In genomic region chr9:137499416-137499815, GRCh38 we compare ENCODE assay signal across 27 cellular contexts. TPM values are rescaled to one million over a fixed set of nuclear protein-coding genes. Genes with fewer than 3 reads are reported as not detected.
A peak's percentile ranks its signal among the peaks of the same experiment; 100 is the strongest.
DNase-seq lines count a peak whose midpoint lies in the region; ATAC-seq, FAIRE-seq and TF ChIP-seq lines count a peak whose summit lies in the region.
"Had no signal": no experiment of that assay in that cellular context is flagged by ENCODE, and none has a peak within 500 bp of the region (broad histone marks: within the 10 kb centered on the region; RNA-seq: fewer than 3 reads in every experiment).

No MANE protein-coding gene starts in this region.

- H3K9ac ChIP-seq in H1 (replicated peaks in 1 of 4; ENCODE audit: extremely low read depth in 1 of 4, low read depth in 3 of 4, low read length in 3 of 4) (0 out of 7 replicates have a peak overlapping the region, but pooled peaks of 1 of the 4 experiments have one; percentile 6), kidney (ENCODE audit: low read length in 2 of 2) (no peak overlapping the region), neuronal stem cell (ENCODE audit: low read depth, low read length, poor library complexity) (peak overlapping the region; percentile 73), mesendoderm (ENCODE audit: low read length) (no peak overlapping the region)
- H3K9ac ChIP-seq: BLaER1 had no signal

- no peak overlapping the region for H3K56ac ChIP-seq in H1 (replicated peaks; ENCODE audit: insufficient read length, low read depth, low read length)
- no peak overlapping the region for H3K56ac ChIP-seq in mesendoderm (ENCODE audit: low read length)

- H2BK12ac ChIP-seq in H1 (ENCODE audit: low read depth, low read length), result no peak overlapping the region
- no peak overlapping the region for H2BK12ac ChIP-seq in neuronal stem cell (ENCODE audit: low read length)

- H2BK120ac ChIP-seq in H1 (replicated peaks; ENCODE audit: low read depth, low read length) (no peak overlapping the region), neuronal stem cell (ENCODE audit: low read depth, low read length) (no peak overlapping the region), mesendoderm (ENCODE audit: low read depth, low read length) (no peak overlapping the region)

- peaks cover 0 to 5% of the 10 kb centered on the region in 2 experiments for H4K20me1 ChIP-seq in H1 (replicated peaks in 1 of 2; ENCODE audit: control insufficient read depth in 1 of 2, insufficient read depth in 2 of 2, low read length in 2 of 2)
- H4K20me1 ChIP-seq: BLaER1 had no signal

- H2AFZ ChIP-seq in H1 (ENCODE audit: low read length) (no peak overlapping the region), neuronal stem cell (ENCODE audit: low read length) (no peak overlapping the region)

- H3K9me3 Mint-ChIP-seq in natural killer cell treated with Interleukin-12 subunit alpha and Interleukin-12 subunit beta and Interleukin-15 and Interleukin-18, amount 100 ng/mL, for 72 hours, result no peaks in the 10 kb centered on the region
- H3K9me3 Mint-ChIP-seq: CD4-positive, alpha-beta T cell; CD8-positive, alpha-beta T cell had no signal

- H4K5ac ChIP-seq in H1 (ENCODE audit: insufficient read length, low read depth, low read length), result no peak overlapping the region
- no peak overlapping the region for H4K5ac ChIP-seq in mesendoderm (ENCODE audit: low read length)

- no peak for TF ChIP-seq POLR2A in H1 (IDR thresholded peaks at IDR 0.05; ENCODE audit: control extremely low read depth in 1 of 2, low read depth in 2 of 2, low read length in 2 of 2)

- H3K4me2 ChIP-seq in H1 (ENCODE audit: insufficient read depth in 1 of 2, low read depth in 2 of 2, low read length in 2 of 2) (no peak overlapping the region), neuronal stem cell (ENCODE audit: insufficient read depth, low read length, poor library complexity, severe bottlenecking) (no peak overlapping the region), mesendoderm (ENCODE audit: low read length) (no peak overlapping the region)
- H3K4me2 ChIP-seq: BLaER1 had no signal

- intact Hi-C loops in kidney (cut with DNase I), result no loop called here

- 91% methylated on average over 12 of the region's 16 CpGs; no CpG with 5 or more reads in 1 of the 2 experiments for WGBS in H1 (ENCODE audit: extremely low coverage in 1 of 2, insufficient coverage in 1 of 2, insufficient read length in 1 of 2, insufficient replicate concordance in 2 of 2, low coverage in 1 of 2, low lambda C conversion rate in 2 of 2, missing lambda C conversion rate in 1 of 2), 2 experiments
- WGBS in neuronal stem cell (ENCODE audit: extremely low coverage in 2 of 2, insufficient read length in 2 of 2, insufficient replicate concordance in 1 of 2), 2 donors, result no CpG with 5 or more reads among the region's 16 CpGs
- WGBS in mesendoderm (ENCODE audit: extremely low coverage, insufficient coverage, low lambda C conversion rate), result no CpG with 5 or more reads among the region's 16 CpGs

- no peak for TF ChIP-seq RAD21 in H1 (IDR thresholded peaks at IDR 0.05 in 1 of 2, conservative IDR thresholded peaks at IDR 0.05 in 1 of 2; ENCODE audit: low read depth in 2 of 2, low read length in 2 of 2)

- H3K23ac ChIP-seq in H1 (ENCODE audit: insufficient read length) (no peak overlapping the region), neuronal stem cell (ENCODE audit: low read depth, low read length, poor library complexity) (no peak overlapping the region), mesendoderm (ENCODE audit: low read length) (no peak overlapping the region)

- CTCF ChIA-PET in H1 (lab: Charles Lee; ENCODE audit: partially characterized antibody), result interaction anchor here (1.0 to 1.6 kb wide), 3 partner anchors 10 to 55 kb away, joined by 3 to 8 read pairs (median 6); no protein-coding TSS in a partner anchor

- TF ChIP-seq EP300 in H1 (IDR thresholded peaks at IDR 0.05; ENCODE audit: borderline replicate concordance in 1 of 2, low read depth in 2 of 2, low read length in 2 of 2), result no peak

- H3K23me2 ChIP-seq in H1 (ENCODE audit: low read depth, low read length), result no peaks in the 10 kb centered on the region; the same call in 1 of the 2 replicates

- no peaks in the 10 kb centered on the region for H3K36me3 Mint-ChIP-seq in natural killer cell treated with Interleukin-12 subunit alpha and Interleukin-12 subunit beta and Interleukin-15 and Interleukin-18, amount 100 ng/mL, for 72 hours
- H3K36me3 Mint-ChIP-seq: CD14-positive monocyte; CD8-positive, alpha-beta T cell had no signal

- H3K4me1 ChIP-seq in SJCRH30, result peaks cover 11% of the 10 kb centered on the region; the same call in 1 of the 2 replicates
- no peaks in the 10 kb centered on the region for H3K4me1 ChIP-seq in H1 (replicated peaks in 1 of 4; ENCODE audit: control insufficient read depth in 3 of 4, insufficient read depth in 4 of 4, low read length in 3 of 4)
- no peaks in the 10 kb centered on the region for H3K4me1 ChIP-seq in kidney (ENCODE audit: control insufficient read depth in 1 of 2, insufficient read depth in 1 of 2, low read depth in 1 of 2, low read length in 2 of 2)
- H3K4me1 ChIP-seq in neuronal stem cell (ENCODE audit: control insufficient read depth in 2 of 2, insufficient read depth in 1 of 2, low read depth in 1 of 2, low read length in 2 of 2), result no peaks in the 10 kb centered on the region
- H3K4me1 ChIP-seq in mesendoderm (ENCODE audit: control insufficient read depth, low read depth, low read length), result no peaks in the 10 kb centered on the region
- H3K4me1 ChIP-seq: BE2C, Caco-2 had no signal

- no peak for FAIRE-seq in H1 (lab: Jason Lieb, UNC)
- FAIRE-seq in kidney (lab: Jason Lieb, UNC), result no peak
- FAIRE-seq: A204.1, D721Med, G401.6, GM12891, GM19239 had no signal

- peaks cover 3 to 5% of the 10 kb centered on the region in 2 donors for H3K4me1 Mint-ChIP-seq in natural killer cell treated with Interleukin-12 subunit alpha and Interleukin-12 subunit beta and Interleukin-15 and Interleukin-18, amount 100 ng/mL, for 72 hours (ENCODE audit: low read depth in 2 of 2)

- ATAC-seq in natural killer cell treated with Interleukin-12 subunit alpha and Interleukin-12 subunit beta and Interleukin-15 and Interleukin-18, amount 100 ng/mL, for 72 hours, result no peak
- ATAC-seq: CD8-positive, alpha-beta T cell had no signal

- no peak for TF ChIP-seq CTCF in H1 (IDR thresholded peaks at IDR 0.05; ENCODE audit: control extremely low read depth in 1 of 3, insufficient read depth in 1 of 3, low read depth in 1 of 3, low read length in 3 of 3)
- TF ChIP-seq CTCF in kidney (IDR thresholded peaks at IDR 0.05; ENCODE audit: borderline replicate concordance, extremely low read depth, insufficient read depth), result no peak

- H3K27ac Mint-ChIP-seq in natural killer cell treated with Interleukin-12 subunit alpha and Interleukin-12 subunit beta and Interleukin-15 and Interleukin-18, amount 100 ng/mL, for 72 hours, result no peak overlapping the region
- H3K27ac Mint-ChIP-seq: CD14-positive monocyte; CD4-positive, alpha-beta T cell; CD8-positive, alpha-beta T cell had no signal

- H3K14ac ChIP-seq in H1 (ENCODE audit: insufficient read length), result no peak overlapping the region
- H3K14ac ChIP-seq in neuronal stem cell (ENCODE audit: low read length), result no peak overlapping the region

- H4K91ac ChIP-seq in H1 (replicated peaks; ENCODE audit: insufficient read length, low read length) (no peak overlapping the region), neuronal stem cell (ENCODE audit: low read depth, low read length, poor library complexity) (no peak overlapping the region)

- H3K27ac ChIP-seq in SJCRH30 (peak overlapping the region; percentile 43), H1 (ENCODE audit: low read depth, low read length) (no peak overlapping the region), kidney (ENCODE audit: low read depth in 2 of 2, low read length in 2 of 2) (no peak overlapping the region), neuronal stem cell (replicated peaks; ENCODE audit: low read length) (no peak overlapping the region), mesendoderm (ENCODE audit: low read depth, low read length) (no peak overlapping the region)
- H3K27ac ChIP-seq: BLaER1 had no signal

- H2BK5ac ChIP-seq in H1 (ENCODE audit: low read depth, low read length) (no peak overlapping the region), neuronal stem cell (ENCODE audit: low read length) (no peak overlapping the region), mesendoderm (ENCODE audit: low read length) (no peak overlapping the region)

- POLR2A ChIA-PET in H1 (lab: Charles Lee; ENCODE audit: partially characterized antibody), result no interaction called here

- no peak overlapping the region for H2AK5ac ChIP-seq in H1 (ENCODE audit: low read depth, low read length)
- no peak overlapping the region for H2AK5ac ChIP-seq in neuronal stem cell (ENCODE audit: low read depth, low read length)
- no peak overlapping the region for H2AK5ac ChIP-seq in mesendoderm (ENCODE audit: low read length)

- peak overlapping the region; percentile 57; the same call in 1 of the 2 replicates for H4K8ac ChIP-seq in H1 (ENCODE audit: extremely low read depth, insufficient read depth, low read length)
- no peak overlapping the region for H4K8ac ChIP-seq in neuronal stem cell (ENCODE audit: low read depth, low read length)
- H4K8ac ChIP-seq in mesendoderm (ENCODE audit: low read depth, low read length), result no peak overlapping the region

- H3K79me1 ChIP-seq in H1 (ENCODE audit: low read depth, low read length) (no peaks in the 10 kb centered on the region), neuronal stem cell (ENCODE audit: low read depth, low read length) (no peaks in the 10 kb centered on the region), mesendoderm (ENCODE audit: low read length) (no peaks in the 10 kb centered on the region)

- H2BK20ac ChIP-seq in H1 (ENCODE audit: low read length), result no peak overlapping the region

- no peak for DNase-seq in SJCRH30
- DNase-seq in H1 (ENCODE audit: low read depth in 1 of 2, low spot score in 2 of 2), result no peak
- DNase-seq in kidney, result peak; percentile 60
- DNase-seq in neuronal stem cell (ENCODE audit: low spot score), result no peak
- DNase-seq in mesendoderm, result no peak
- DNase-seq in NCI-H1105 treated with DMSO at 0.1 percent for 48 hours (lab: John Stamatoyannopoulos, UW), result no peak
- no peak for DNase-seq in CD1c-positive myeloid dendritic cell (ENCODE audit: extremely low spot score)
- DNase-seq in natural killer cell treated with Interleukin-12 subunit alpha and Interleukin-12 subunit beta and Interleukin-15 and Interleukin-18, amount 100 ng/mL, for 72 hours (ENCODE audit: low spot score), result no peak
- DNase-seq: 8988T; ACHN; BE2C; C1 segment of cervical spinal cord; Caco-2; Calu3; CD4-positive, alpha-beta T cell; CD8-positive, alpha-beta T cell; DMS79 treated with DMSO at 0.1 percent for 48 hours; GF-D8 had no signal

- H3K18ac ChIP-seq in H1 (ENCODE audit: extremely low read depth, low read length) (no peak overlapping the region), neuronal stem cell (ENCODE audit: low read length) (peak overlapping the region; percentile 44), mesendoderm (ENCODE audit: low read length) (no peak overlapping the region)

- H3K27me3 ChIP-seq in SJCRH30, result no peaks in the 10 kb centered on the region
- no peaks in the 10 kb centered on the region; a peak in 1 of 7 replicates for H3K27me3 ChIP-seq in H1 (replicated peaks in 1 of 4; ENCODE audit: control insufficient read depth in 3 of 4, extremely low read depth in 1 of 4, insufficient read depth in 3 of 4, low read length in 3 of 4)
- no peaks in the 10 kb centered on the region for H3K27me3 ChIP-seq in neuronal stem cell (ENCODE audit: control insufficient read depth in 3 of 3, insufficient read depth in 3 of 3, low read depth in 1 of 3, low read length in 3 of 3)
- no peaks in the 10 kb centered on the region for H3K27me3 ChIP-seq in mesendoderm (ENCODE audit: insufficient read depth, low read length, poor library complexity)
- H3K27me3 ChIP-seq: BE2C, BLaER1 had no signal

- H2BK15ac ChIP-seq in H1 (ENCODE audit: low read length), result no peak overlapping the region
- H2BK15ac ChIP-seq in neuronal stem cell (ENCODE audit: low read length), result no peak overlapping the region
- no peak overlapping the region for H2BK15ac ChIP-seq in mesendoderm (replicated peaks; ENCODE audit: low read depth)

- H3K36me3 ChIP-seq in SJCRH30 (no peaks in the 10 kb centered on the region), H1 (ENCODE audit: control insufficient read depth in 2 of 4, insufficient read depth in 4 of 4, low read length in 3 of 4) (no peaks in the 10 kb centered on the region), kidney (ENCODE audit: control insufficient read depth in 1 of 2, insufficient read depth in 2 of 2, low read length in 2 of 2) (no peaks in the 10 kb centered on the region), neuronal stem cell (replicated peaks in 1 of 2; ENCODE audit: control insufficient read depth in 2 of 2, insufficient read depth in 2 of 2, low read length in 2 of 2) (no peaks in the 10 kb centered on the region), mesendoderm (ENCODE audit: control insufficient read depth, insufficient read depth, low read length) (no peaks in the 10 kb centered on the region)
- H3K36me3 ChIP-seq: BE2C had no signal

- H3K79me2 ChIP-seq in H1 (ENCODE audit: control insufficient read depth in 1 of 2, insufficient read depth in 2 of 2, low read length in 2 of 2), result no peaks in the 10 kb centered on the region
- no peaks in the 10 kb centered on the region for H3K79me2 ChIP-seq in mesendoderm (ENCODE audit: control insufficient read depth, insufficient read depth, low read length)

- H3K27me3 Mint-ChIP-seq in natural killer cell treated with Interleukin-12 subunit alpha and Interleukin-12 subunit beta and Interleukin-15 and Interleukin-18, amount 100 ng/mL, for 72 hours, result no peaks in the 10 kb centered on the region
- H3K27me3 Mint-ChIP-seq: CD4-positive, alpha-beta T cell had no signal

- H3K4me3 Mint-ChIP-seq in natural killer cell treated with Interleukin-12 subunit alpha and Interleukin-12 subunit beta and Interleukin-15 and Interleukin-18, amount 100 ng/mL, for 72 hours, result no peak overlapping the region
- H3K4me3 Mint-ChIP-seq: CD14-positive monocyte; CD4-positive, alpha-beta T cell; CD8-positive, alpha-beta T cell had no signal

- H3K4ac ChIP-seq in H1 (replicated peaks; ENCODE audit: insufficient read length, low read depth, low read length) (no peak overlapping the region), neuronal stem cell (ENCODE audit: low read length) (no peak overlapping the region), mesendoderm (ENCODE audit: low read depth, low read length) (no peak overlapping the region)

- H3K9me3 ChIP-seq in SJCRH30 (replicated peaks) (no peaks in the 10 kb centered on the region), H1 (ENCODE audit: insufficient read depth in 2 of 2, low read depth in 1 of 2, low read length in 1 of 2) (peaks cover 0 to 24% of the 10 kb centered on the region in 2 experiments; a peak in 1 of 4 replicates), kidney (ENCODE audit: control insufficient read depth in 1 of 2, low read length in 2 of 2) (no peaks in the 10 kb centered on the region), neuronal stem cell (replicated peaks in 1 of 2; ENCODE audit: control insufficient read depth in 2 of 2, insufficient read depth in 1 of 2, low read depth in 1 of 2, low read length in 2 of 2) (peaks cover 0 to 9% of the 10 kb centered on the region in 2 donors)
- H3K9me3 ChIP-seq: BE2C had no signal

- H3K4me3 ChIP-seq in SJCRH30, result peak overlapping the region; percentile 32
- no peak overlapping the region for H3K4me3 ChIP-seq in H1 (ENCODE audit: extremely low read depth in 1 of 4, insufficient read depth in 2 of 4, low read depth in 3 of 4, low read length in 4 of 4)
- no peak overlapping the region for H3K4me3 ChIP-seq in kidney (ENCODE audit: low read length in 2 of 2)
- H3K4me3 ChIP-seq in neuronal stem cell (ENCODE audit: low read length in 2 of 2), result no peak overlapping the region
- no peak overlapping the region for H3K4me3 ChIP-seq in mesendoderm (ENCODE audit: low read length)
- H3K4me3 ChIP-seq: BLaER1 had no signal

RNA-seq across cellular contexts. Expression of gene NSMF, which starts 40.3 kb away (rescaled TPM):
- total RNA-seq in SJCRH30 (2014; rRNA removed; shearing (Covaris generic)), result 35.4 and 40.3 TPM in 2 replicates
- total RNA-seq in H1 (2021; fragmentation: NEBNext Ultra II Directional; extraction: Animal tissue kit (Norgen Biotek cat#: 25700)), result 55.5 and 56.7 TPM in 2 replicates
- polyA plus RNA-seq in H1 (2011; rRNA removed), result 65.1 and 90.8 TPM in 2 replicates
- polyA plus RNA-seq in H1 (2011; cell fraction: cytosol; rRNA removed), result 65.8 TPM
- 223 TPM for polyA plus RNA-seq in H1 (2011; cell fraction: nucleus; rRNA removed)
- polyA plus RNA-seq in H1 (2012, experiment 1 of 2), result 31.7 to 60.6 TPM (median 47.9 TPM) in 4 replicates
- 42.0 TPM for polyA plus RNA-seq in H1 (2012, experiment 2 of 2)
- 39.5 TPM for polyA plus RNA-seq in H1 (2013, experiment 1 of 2)
- polyA plus RNA-seq in H1 (2013, experiment 2 of 2), result 37.5 TPM
- polyA minus RNA-seq in H1 (2011; rRNA and poly(A)+ RNA removed), result 23.1 and 28.8 TPM in 2 replicates
- polyA minus RNA-seq in H1 (2011; cell fraction: cytosol; rRNA and poly(A)+ RNA removed), result 32.0 TPM
- polyA minus RNA-seq in H1 (2011; cell fraction: nucleus; rRNA and poly(A)+ RNA removed), result 41.2 TPM
- total RNA-seq in kidney, result 49.5 TPM
- 32.7 TPM for polyA plus RNA-seq in kidney (ENCODE audit: insufficient read depth, low read depth, low replicate concordance)
- polyA plus RNA-seq in neuronal stem cell (2013, experiment 1 of 2), result 46.8 TPM
- 45.0 TPM for polyA plus RNA-seq in neuronal stem cell (2013, experiment 2 of 2)
- polyA plus RNA-seq in mesendoderm (2013, experiment 1 of 2), result 27.2 TPM
- polyA plus RNA-seq in mesendoderm (2013, experiment 2 of 2), result 28.2 TPM
- total RNA-seq in natural killer cell treated with Interleukin-12 subunit alpha and Interleukin-12 subunit beta and Interleukin-15 and Interleukin-18, amount 100 ng/mL, for 72 hours, result 10 to 100 TPM; 17.1 to 36.4 TPM

RNA-seq across cellular contexts. Expression of gene PNPLA7, which starts 50.8 kb away (rescaled TPM):
- total RNA-seq in SJCRH30 (2014; rRNA removed; shearing (Covaris generic)), result 0.14 and 0.43 TPM in 2 replicates
- 0.47 and 0.57 TPM in 2 replicates for total RNA-seq in H1 (2021; fragmentation: NEBNext Ultra II Directional; extraction: Animal tissue kit (Norgen Biotek cat#: 25700))
- polyA plus RNA-seq in H1 (2011; rRNA removed), result 0.35 and 0.36 TPM in 2 replicates
- 0.35 TPM for polyA plus RNA-seq in H1 (2011; cell fraction: cytosol; rRNA removed)
- 2.7 TPM for polyA plus RNA-seq in H1 (2011; cell fraction: nucleus; rRNA removed)
- 0.48 to 1.3 TPM (median 0.82 TPM) in 4 replicates for polyA plus RNA-seq in H1 (2012, experiment 1 of 2)
- 0.24 TPM for polyA plus RNA-seq in H1 (2012, experiment 2 of 2)
- 0.22 TPM for polyA plus RNA-seq in H1 (2013, experiment 1 of 2)
- polyA plus RNA-seq in H1 (2013, experiment 2 of 2), result 0.17 TPM
- polyA minus RNA-seq in H1 (2011; rRNA and poly(A)+ RNA removed), result 0.38 and 0.54 TPM in 2 replicates
- polyA minus RNA-seq in H1 (2011; cell fraction: cytosol; rRNA and poly(A)+ RNA removed), result not detected
- 0.80 TPM for polyA minus RNA-seq in H1 (2011; cell fraction: nucleus; rRNA and poly(A)+ RNA removed)
- total RNA-seq in kidney, result 9.6 TPM
- 2.1 TPM for polyA plus RNA-seq in kidney (ENCODE audit: insufficient read depth, low read depth, low replicate concordance)
- 0.38 TPM for polyA plus RNA-seq in neuronal stem cell (2013, experiment 1 of 2)
- 0.29 TPM for polyA plus RNA-seq in neuronal stem cell (2013, experiment 2 of 2)
- 0.22 TPM for polyA plus RNA-seq in mesendoderm (2013, experiment 1 of 2)
- 0.20 TPM for polyA plus RNA-seq in mesendoderm (2013, experiment 2 of 2)
- total RNA-seq in natural killer cell treated with Interleukin-12 subunit alpha and Interleukin-12 subunit beta and Interleukin-15 and Interleukin-18, amount 100 ng/mL, for 72 hours, result 1 to 10 TPM; 1.2 to 7.1 TPM

RNA-seq across cellular contexts. Expression of gene MRPL41, which starts 52.3 kb away (rescaled TPM):
- 12.3 and 15.6 TPM in 2 replicates for total RNA-seq in SJCRH30 (2014; rRNA removed; shearing (Covaris generic))
- total RNA-seq in H1 (2021; fragmentation: NEBNext Ultra II Directional; extraction: Animal tissue kit (Norgen Biotek cat#: 25700)), result 47.2 and 49.4 TPM in 2 replicates
- polyA plus RNA-seq in H1 (2011; rRNA removed) (58.1 and 79.3 TPM in 2 replicates), kidney (ENCODE audit: insufficient read depth, low read depth, low replicate concordance) (150 TPM)
- polyA plus RNA-seq in H1 (2011; cell fraction: cytosol; rRNA removed), result 54.3 TPM
- polyA plus RNA-seq in H1 (2011; cell fraction: nucleus; rRNA removed), result 39.5 TPM
- 30.4 to 55.6 TPM (median 46.9 TPM) in 4 replicates for polyA plus RNA-seq in H1 (2012, experiment 1 of 2)
- 38.3 TPM for polyA plus RNA-seq in H1 (2012, experiment 2 of 2)
- 43.5 TPM for polyA plus RNA-seq in H1 (2013, experiment 1 of 2)
- 42.5 TPM for polyA plus RNA-seq in H1 (2013, experiment 2 of 2)
- polyA minus RNA-seq in H1 (2011; rRNA and poly(A)+ RNA removed), result 2.4 and 2.7 TPM in 2 replicates
- 15.5 TPM for polyA minus RNA-seq in H1 (2011; cell fraction: cytosol; rRNA and poly(A)+ RNA removed)
- 10.0 TPM for polyA minus RNA-seq in H1 (2011; cell fraction: nucleus; rRNA and poly(A)+ RNA removed)
- 47.3 TPM for total RNA-seq in kidney
- polyA plus RNA-seq in neuronal stem cell (2013, experiment 1 of 2), result 39.7 TPM
- polyA plus RNA-seq in neuronal stem cell (2013, experiment 2 of 2), result 37.4 TPM
- polyA plus RNA-seq in mesendoderm (2013, experiment 1 of 2), result 28.7 TPM
- polyA plus RNA-seq in mesendoderm (2013, experiment 2 of 2), result 28.9 TPM
- 10 to 100 TPM; 35.9 to 48.6 TPM for total RNA-seq in natural killer cell treated with Interleukin-12 subunit alpha and Interleukin-12 subunit beta and Interleukin-15 and Interleukin-18, amount 100 ng/mL, for 72 hours

RNA-seq across cellular contexts. Expression of gene ENTPD8, which starts 58.3 kb away (rescaled TPM):
- not detected in 2 replicates for total RNA-seq in SJCRH30 (2014; rRNA removed; shearing (Covaris generic))
- total RNA-seq in H1 (2021; fragmentation: NEBNext Ultra II Directional; extraction: Animal tissue kit (Norgen Biotek cat#: 25700)), result 0.33 and 0.48 TPM in 2 replicates
- polyA plus RNA-seq in H1 (2011; rRNA removed) (0.51 and 1.1 TPM in 2 replicates), kidney (ENCODE audit: insufficient read depth, low read depth, low replicate concordance) (5.0 TPM)
- 0.69 TPM for polyA plus RNA-seq in H1 (2011; cell fraction: cytosol; rRNA removed)
- polyA plus RNA-seq in H1 (2011; cell fraction: nucleus; rRNA removed), result 6.1 TPM
- 0.39 to 1.0 TPM (median 0.86 TPM) in 4 replicates for polyA plus RNA-seq in H1 (2012, experiment 1 of 2)
- 0.30 TPM for polyA plus RNA-seq in H1 (2012, experiment 2 of 2)
- polyA plus RNA-seq in H1 (2013, experiment 1 of 2), result 0.45 TPM
- polyA plus RNA-seq in H1 (2013, experiment 2 of 2), result 0.40 TPM
- polyA minus RNA-seq in H1 (2011; rRNA and poly(A)+ RNA removed), result 0.12 TPM in 1 of 2 replicates, not detected in the other
- not detected for polyA minus RNA-seq in H1 (2011; cell fraction: cytosol; rRNA and poly(A)+ RNA removed)
- polyA minus RNA-seq in H1 (2011; cell fraction: nucleus; rRNA and poly(A)+ RNA removed), result 0.40 TPM
- total RNA-seq in kidney, result 5.2 TPM
- polyA plus RNA-seq in neuronal stem cell (2013, experiment 1 of 2), result 0.03 TPM
- 0.04 TPM for polyA plus RNA-seq in neuronal stem cell (2013, experiment 2 of 2)
- 0.07 TPM for polyA plus RNA-seq in mesendoderm (2013, experiment 1 of 2)
- polyA plus RNA-seq in mesendoderm (2013, experiment 2 of 2), result 0.04 TPM
- total RNA-seq in natural killer cell treated with Interleukin-12 subunit alpha and Interleukin-12 subunit beta and Interleukin-15 and Interleukin-18, amount 100 ng/mL, for 72 hours, result not detected
- total RNA-seq: A673; CD4-positive, alpha-beta T cell; CD8-positive, alpha-beta T cell had no signal
- polyA plus RNA-seq: AG04450, CD14-positive monocyte had no signal
